24 cellular contexts compared by ENCODE assay signal in the genomic region with DNA sequence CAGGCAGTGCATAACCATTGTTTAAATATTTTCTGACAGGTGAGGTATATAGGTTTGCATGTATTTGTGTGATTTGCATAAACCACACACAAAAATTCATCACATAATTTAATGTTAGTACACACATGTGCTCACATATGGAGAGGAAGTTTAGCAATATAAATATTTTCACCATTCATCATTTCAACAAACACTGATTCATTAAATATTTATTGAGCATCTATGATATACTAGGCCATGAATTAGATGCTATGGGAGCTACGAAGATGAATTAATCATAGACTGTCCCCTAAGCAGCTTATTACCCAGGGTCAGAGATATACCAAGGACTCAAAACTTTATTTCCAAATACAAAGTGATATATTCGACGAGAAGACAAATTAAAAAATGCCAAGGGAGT.
"Had no signal": no experiment of that assay in that cellular context is flagged by ENCODE, and none has a peak within 500 bp of the region (broad histone marks: within the 10 kb centered on the region; RNA-seq: fewer than 3 reads in every experiment).

No MANE protein-coding gene starts in this region.

- H3K4me3 ChIP-seq: left lung, lower lobe of right lung, pancreas, prostate gland, sigmoid colon, spleen, suprapubic skin, thoracic aorta, tibial artery, upper lobe of right lung had no signal

- H3K27me3 ChIP-seq: left lung, pancreas, sigmoid colon, spleen, suprapubic skin, tibial artery, upper lobe of right lung had no signal

- DNase-seq: immature natural killer cell; kidney; left colon; left lung; lower lobe of right lung; mammary epithelial cell; naive thymus-derived CD8-positive, alpha-beta T cell; nucleus accumbens; pancreas; posterior cingulate gyrus; retina; right cardiac atrium; sigmoid colon; small intestine; spleen; stimulated activated CD4-positive, alpha-beta T cell treated with anti-CD3 and anti-CD28 coated beads, Interleukin-4, amount 100 ng/mL, for 24 hours; stimulated activated naive CD4-positive, alpha-beta T cell; tibial artery; trophoblast cell; upper lobe of right lung had no signal

- H3K9me3 ChIP-seq: lower lobe of right lung, pancreas, prostate gland, sigmoid colon, suprapubic skin, thoracic aorta, tibial artery, upper lobe of right lung had no signal

- H3K36me3 ChIP-seq: left lung, lower lobe of right lung, pancreas, prostate gland, sigmoid colon, spleen, suprapubic skin, thoracic aorta, tibial artery, upper lobe of right lung had no signal

- H3K27ac ChIP-seq: left lung, lower lobe of right lung, pancreas, prostate gland, sigmoid colon, spleen, suprapubic skin, thoracic aorta, tibial artery, upper lobe of right lung had no signal

- H3K4me1 ChIP-seq: left lung, lower lobe of right lung, pancreas, prostate gland, sigmoid colon, spleen, suprapubic skin, upper lobe of right lung had no signal

- ATAC-seq: left colon; left lung; lower lobe of right lung; naive thymus-derived CD8-positive, alpha-beta T cell; pancreas; right cardiac atrium; stimulated activated effector memory CD8-positive, alpha-beta T cell treated with anti-CD3 and anti-CD28 coated beads, Interleukin-12 subunit alpha, Interleukin-12 subunit beta, amount 100 ng/mL, for 72 hours; upper lobe of right lung had no signal
